In genomic region chr2:227252831-227253230, GRCh38 we compare ENCODE assay signal across 28 cellular contexts.
"Had no signal": no experiment of that assay in that cellular context is flagged by ENCODE, and none has a peak within 500 bp of the region (broad histone marks: within the 10 kb centered on the region; RNA-seq: fewer than 3 reads in every experiment).

No MANE protein-coding gene starts in this region.

- H3K27ac ChIP-seq: left lung, lower lobe of right lung, neutrophil, parathyroid adenoma, psoas muscle, skin epidermis, spleen, suprapubic skin, thoracic aorta, tibial artery, upper lobe of right lung had no signal

- H3K27ac Mint-ChIP-seq: immature natural killer cell; nephron; stimulated activated effector memory CD8-positive, alpha-beta T cell treated with anti-CD3 and anti-CD28 coated beads, Interleukin-12 subunit alpha, Interleukin-12 subunit beta, amount 100 ng/mL, for 72 hours; stimulated activated naive CD8-positive, alpha-beta T cell treated with anti-CD3 and anti-CD28 coated beads, Interleukin-15, Interleukin-2, amounts not matched to agents 100 ng/mL and 50 ng/mL, for 24 hours had no signal

- H3K9me3 Mint-ChIP-seq: nephron; neural crest cell; stimulated activated effector memory CD8-positive, alpha-beta T cell treated with anti-CD3 and anti-CD28 coated beads, Interleukin-12 subunit alpha, Interleukin-12 subunit beta, amount 100 ng/mL, for 72 hours; stimulated activated naive CD8-positive, alpha-beta T cell treated with anti-CD3 and anti-CD28 coated beads, Interleukin-15, Interleukin-2, amounts not matched to agents 100 ng/mL and 50 ng/mL, for 24 hours had no signal

- H3K4me1 ChIP-seq: left lung, lower lobe of right lung, parathyroid adenoma, psoas muscle, spleen, suprapubic skin, upper lobe of right lung had no signal

- H3K79me2 ChIP-seq: parathyroid adenoma had no signal

- H3K36me3 Mint-ChIP-seq: stimulated activated effector memory CD8-positive, alpha-beta T cell treated with anti-CD3 and anti-CD28 coated beads, Interleukin-12 subunit alpha, Interleukin-12 subunit beta, amount 100 ng/mL, for 72 hours had no signal

- H3K4me3 Mint-ChIP-seq: immature natural killer cell; naive thymus-derived CD8-positive, alpha-beta T cell; nephron; neural crest cell; stimulated activated effector memory CD8-positive, alpha-beta T cell treated with anti-CD3 and anti-CD28 coated beads, Interleukin-12 subunit alpha, Interleukin-12 subunit beta, amount 100 ng/mL, for 72 hours; stimulated activated naive CD8-positive, alpha-beta T cell treated with anti-CD3 and anti-CD28 coated beads, Interleukin-15, Interleukin-2, amounts not matched to agents 100 ng/mL and 50 ng/mL, for 24 hours had no signal

- H3K36me3 ChIP-seq: left lung, neutrophil, suprapubic skin, upper lobe of right lung had no signal

- H3K4me1 Mint-ChIP-seq: immature natural killer cell; naive thymus-derived CD8-positive, alpha-beta T cell; neural crest cell; stimulated activated effector memory CD8-positive, alpha-beta T cell treated with anti-CD3 and anti-CD28 coated beads, Interleukin-12 subunit alpha, Interleukin-12 subunit beta, amount 100 ng/mL, for 72 hours had no signal

- H3K9me3 ChIP-seq: left lung, lower lobe of right lung, neutrophil, psoas muscle, spleen, suprapubic skin, thoracic aorta, tibial artery, upper lobe of right lung had no signal

- DNase-seq: hypothalamus; immature natural killer cell; kidney; left colon; left lung; lower lobe of right lung; mammary epithelial cell; mesenchymal stem cell; naive thymus-derived CD8-positive, alpha-beta T cell; occipital lobe; psoas muscle; right cardiac atrium; spleen; stimulated activated CD4-positive, alpha-beta T cell treated with anti-CD3 and anti-CD28 coated beads, Interleukin-4, amount 100 ng/mL, for 24 hours; stimulated activated naive CD4-positive, alpha-beta T cell; tibial artery; trophoblast cell; upper lobe of right lung had no signal

- ATAC-seq: left colon; left lung; lower lobe of right lung; naive thymus-derived CD8-positive, alpha-beta T cell; psoas muscle; right cardiac atrium; sciatic nerve; stimulated activated effector memory CD8-positive, alpha-beta T cell treated with anti-CD3 and anti-CD28 coated beads, Interleukin-12 subunit alpha, Interleukin-12 subunit beta, amount 100 ng/mL, for 72 hours; upper lobe of right lung had no signal

- H3K4me3 ChIP-seq: left lung, lower lobe of right lung, psoas muscle, skin epidermis, spleen, suprapubic skin, thoracic aorta, tibial artery, upper lobe of right lung had no signal

- H3K27me3 ChIP-seq: left lung, neutrophil, spleen, suprapubic skin, tibial artery, upper lobe of right lung had no signal

- H3K9ac ChIP-seq: parathyroid adenoma had no signal

- H3K27me3 Mint-ChIP-seq: stimulated activated naive CD8-positive, alpha-beta T cell treated with anti-CD3 and anti-CD28 coated beads, Interleukin-15, Interleukin-2, amounts not matched to agents 100 ng/mL and 50 ng/mL, for 24 hours had no signal

- H2AFZ ChIP-seq: parathyroid adenoma had no signal
